13 cellular contexts compared by ENCODE assay signal in the genomic region with DNA sequence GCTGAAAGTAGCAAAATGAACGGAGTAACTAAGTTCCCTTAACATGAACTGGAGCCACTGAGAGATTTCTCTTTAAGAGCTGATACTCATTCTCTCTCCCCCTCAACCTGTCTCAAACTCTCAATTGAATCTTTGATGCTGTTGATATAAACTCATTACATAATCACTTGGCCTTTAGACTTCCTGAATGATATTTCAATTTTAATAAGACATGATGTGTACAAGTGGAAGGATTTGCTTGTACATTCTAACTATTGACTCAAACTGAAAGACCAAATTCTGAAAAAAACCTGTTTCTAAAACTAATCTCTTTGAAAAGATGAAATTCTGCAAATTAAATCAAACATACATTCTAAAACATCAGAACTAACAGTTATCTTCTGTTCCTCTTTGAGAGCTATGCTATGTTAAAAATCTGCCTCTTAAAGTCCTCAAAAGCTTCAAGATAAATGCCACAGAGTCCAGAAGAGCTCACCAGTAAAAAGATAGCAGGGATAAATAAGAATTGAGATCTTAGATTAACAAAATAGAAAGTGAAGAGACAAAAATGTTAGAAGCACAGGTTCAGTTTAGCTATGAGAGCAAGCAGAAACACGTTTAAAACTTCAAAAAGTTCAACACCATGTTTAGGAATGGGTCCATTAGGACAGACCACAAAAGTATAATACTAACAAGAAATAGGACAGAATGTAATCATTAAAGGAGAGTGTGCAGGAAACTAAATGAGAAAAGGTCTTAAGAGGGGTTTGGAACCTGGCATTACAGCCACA. TPM values are rescaled to one million over a fixed set of nuclear protein-coding genes. Genes with fewer than 3 reads are reported as not detected.
DNase-seq lines count a peak whose midpoint lies in the region; ATAC-seq and TF ChIP-seq lines count a peak whose summit lies in the region.
"Had no signal": no experiment of that assay in that cellular context is flagged by ENCODE, and none has a peak within 500 bp of the region (broad histone marks: within the 10 kb centered on the region; RNA-seq: fewer than 3 reads in every experiment).

No MANE protein-coding gene starts in this region.

- no peak overlapping the region for H3K4me3 Mint-ChIP-seq in CD14-positive monocyte
- peak overlapping the region; percentile 62 for H3K4me3 Mint-ChIP-seq in activated naive CD8-positive, alpha-beta T cell
- no peak overlapping the region for H3K4me3 Mint-ChIP-seq in Caco-2 (ENCODE audit: unreplicated experiment)

- ATAC-seq in GM18909 (IDR thresholded peaks at IDR 0.05; ENCODE audit: poor library complexity, unreplicated experiment) = peak; percentile 14
- peak; percentile 18 for ATAC-seq in HG03064 (IDR thresholded peaks at IDR 0.05; ENCODE audit: low read depth, unreplicated experiment)
- no peak for ATAC-seq in HG03457 (IDR thresholded peaks at IDR 0.05; ENCODE audit: unreplicated experiment)
- no peak for ATAC-seq in GM21526 (IDR thresholded peaks at IDR 0.05; ENCODE audit: low FRiP score, unreplicated experiment)

- H3K9me3 Mint-ChIP-seq in CD14-positive monocyte = peaks cover 0 to 3% (median 0%) of the 10 kb centered on the region in 7 donors
- H3K9me3 Mint-ChIP-seq in activated naive CD8-positive, alpha-beta T cell (ENCODE audit: low read depth) = no peaks in the 10 kb centered on the region
- no peaks in the 10 kb centered on the region for H3K9me3 Mint-ChIP-seq in Caco-2 (ENCODE audit: unreplicated experiment)

- H3K27me3 Mint-ChIP-seq in CD14-positive monocyte (ENCODE audit: low read depth in 3 of 3) (peaks cover 0 to 1% (median 0%) of the 10 kb centered on the region in 3 donors), Caco-2 (ENCODE audit: insufficient read depth, unreplicated experiment) (no peaks in the 10 kb centered on the region)
- no peaks in the 10 kb centered on the region for H3K27me3 Mint-ChIP-seq in activated naive CD8-positive, alpha-beta T cell

- no peak for TF ChIP-seq CTCF in CD14-positive monocyte (IDR thresholded peaks at IDR 0.05)
- no peak for TF ChIP-seq CTCF in Caco-2 (IDR thresholded peaks at IDR 0.05; ENCODE audit: insufficient read depth in 1 of 2, low read depth in 1 of 2, low read length in 1 of 2, severe bottlenecking in 1 of 2, unreplicated experiment in 1 of 2)

- H3K27ac Mint-ChIP-seq in CD14-positive monocyte (peak overlapping the region; percentile 2 to 77 (median 52)), Caco-2 (ENCODE audit: unreplicated experiment) (no peak overlapping the region)
- H3K27ac Mint-ChIP-seq in activated naive CD8-positive, alpha-beta T cell = peak overlapping the region; percentile 92

- BruUV-seq in Caco-2 (replicated peaks; lab: Mats Ljungman, UMichigan) = no TSS peak

- intact Hi-C loops in CD14-positive monocyte (cut with micrococcal nuclease) = no loop called here
- intact Hi-C loops in Caco-2 (cut with micrococcal nuclease; ENCODE audit: unreplicated experiment) = no loop called here

- H3K36me3 ChIP-seq in Caco-2 (ENCODE audit: control insufficient read depth, insufficient read depth, low read length) = no peaks in the 10 kb centered on the region

- no peaks in the 10 kb centered on the region for H3K4me1 ChIP-seq in Caco-2
- H3K4me1 ChIP-seq: right atrium auricular region had no signal

- H3K36me3 Mint-ChIP-seq in CD14-positive monocyte (peaks cover 53 to 72% of the 10 kb centered on the region in 2 donors), Caco-2 (ENCODE audit: insufficient read depth, unreplicated experiment) (peaks cover 50% of the 10 kb centered on the region)
- peaks cover 13% of the 10 kb centered on the region for H3K36me3 Mint-ChIP-seq in activated naive CD8-positive, alpha-beta T cell

- CTCF ChIA-PET in Caco-2 (lab: Charles Lee) = interaction anchor here (0.6 kb wide), 1 partner anchor 1002 kb away, joined by 4 read pairs; no protein-coding TSS in a partner anchor

- H3K4me1 Mint-ChIP-seq in CD14-positive monocyte (peaks cover 38% of the 10 kb centered on the region), Caco-2 (ENCODE audit: low read depth, unreplicated experiment) (peaks cover 4% of the 10 kb centered on the region)
- peaks cover 28% of the 10 kb centered on the region for H3K4me1 Mint-ChIP-seq in activated naive CD8-positive, alpha-beta T cell (ENCODE audit: low read depth)

- POLR2A ChIA-PET in Caco-2 (lab: Charles Lee) = no interaction called here

- H3K27me3 ChIP-seq in Caco-2 (replicated peaks; ENCODE audit: control insufficient read depth, insufficient read depth, low read length) = no peaks in the 10 kb centered on the region
- H3K27me3 ChIP-seq: right atrium auricular region had no signal

- DNase-seq in CD14-positive monocyte (ENCODE audit: low spot score) (no peak), amniotic stem cell (lab: John Stamatoyannopoulos, UW) (no peak), Caco-2 (no peak)
- DNase-seq: cerebellar nuclear complex, mammary epithelial cell, NCI-H1694, SHP77 had no signal

- no peak overlapping the region for H3K4me3 ChIP-seq in Caco-2 (ENCODE audit: low read depth, low read length)
- H3K4me3 ChIP-seq: right atrium auricular region had no signal

- no peaks in the 10 kb centered on the region for H3K9me3 ChIP-seq in Caco-2
- H3K9me3 ChIP-seq: right atrium auricular region had no signal

RNA-seq across cellular contexts. Expression of a gene that starts 46.1 kb away (rescaled TPM):
- polyA plus RNA-seq in CD14-positive monocyte = 10 to 100 TPM; 17.0 to 23.8 TPM
- total RNA-seq in Caco-2 (2022) = 56.5 and 59.8 TPM in 2 replicates

Comparison
In these comparisons a context has a peak if more than half of its experiments do, and no peak if none do; other contexts are left out.
1. ATAC-seq: peak in GM18909 (single experiment) and HG03064 (single experiment); none in HG03457 (single experiment) and GM21526 (single experiment).